ENCODE assay signal across 8 cellular contexts in the genomic region with DNA sequence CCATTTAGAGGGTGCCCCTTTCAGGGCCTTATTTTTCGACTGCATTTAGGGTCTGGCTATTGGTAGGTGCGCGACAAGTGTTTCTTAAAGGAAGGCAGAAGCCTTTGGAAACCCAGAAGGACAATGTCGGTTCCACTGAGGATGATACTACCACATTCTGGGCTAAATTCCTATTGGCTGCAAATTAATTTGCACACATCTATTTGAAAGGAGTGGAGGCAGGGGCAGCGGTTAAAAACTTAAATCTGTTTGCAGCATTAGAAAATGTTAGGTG. TPM values are rescaled to one million over a fixed set of nuclear protein-coding genes. Genes with fewer than 3 reads are reported as not detected.
DNase-seq lines count a peak whose midpoint lies in the region; ATAC-seq and TF ChIP-seq lines count a peak whose summit lies in the region.

No MANE protein-coding gene starts in this region.

- H3K36me3 Mint-ChIP-seq in nephron (ENCODE audit: low read depth) = no peaks in the 10 kb centered on the region

- no peak for TF ChIP-seq CTCF in nephron (IDR thresholded peaks at IDR 0.05; ENCODE audit: unreplicated experiment in 3 of 3)
- no peak for TF ChIP-seq CTCF in omental fat pad (IDR thresholded peaks at IDR 0.05)

- H3K9me3 ChIP-seq in endocrine pancreas (ENCODE audit: control insufficient read depth, low read length) = no peaks in the 10 kb centered on the region

- ATAC-seq in omental fat pad (ENCODE audit: low FRiP score) = no peak

- no peaks in the 10 kb centered on the region for H3K9me3 Mint-ChIP-seq in nephron

- peak overlapping the region; percentile 91 to 97 (median 96) for H3K27ac Mint-ChIP-seq in nephron

- no peaks in the 10 kb centered on the region for H3K36me3 ChIP-seq in endocrine pancreas (ENCODE audit: control insufficient read depth, insufficient read depth, low read length)

- in situ Hi-C loops in ACHN (cut with HindIII; ENCODE audit: low pct_ligation_motif_present, low pct_unique_long_range_greater_than_20kb, low sequenced_read_pairs) = no loop called here

- peaks cover 9% of the 10 kb centered on the region for H3K27me3 Mint-ChIP-seq in nephron (ENCODE audit: low read depth)

- no peaks in the 10 kb centered on the region for H3K27me3 ChIP-seq in endocrine pancreas (ENCODE audit: control insufficient read depth, insufficient read depth, low read length)

- H3K4me1 Mint-ChIP-seq in nephron = peaks cover 33% of the 10 kb centered on the region

- H3K4me3 Mint-ChIP-seq in nephron = peak overlapping the region; percentile 78 to 86 (median 86)

- peak overlapping the region; percentile 60 for H3K4me3 ChIP-seq in endocrine pancreas (ENCODE audit: control insufficient read depth, insufficient read depth, low read length)

- DNase-seq in ACHN (peak; percentile 6), NCI-H69 (lab: John Stamatoyannopoulos, UW) (peak; percentile 32), HCEC 1CT (no peak), epidermal melanocyte (ENCODE audit: insufficient read length, low spot score) (no peak), GF-D8 (lab: John Stamatoyannopoulos, UW) (no peak), omental fat pad (ENCODE audit: low spot score) (no peak)

- H3K9ac ChIP-seq in endocrine pancreas (ENCODE audit: control insufficient read depth, insufficient read depth, low read length) = peak overlapping the region; percentile 88

- H3K4me1 ChIP-seq in endocrine pancreas (ENCODE audit: control insufficient read depth, insufficient read depth, low read length) = peaks cover 9% of the 10 kb centered on the region

RNA-seq across cellular contexts. Expression of a gene that starts 1.1 kb away (rescaled TPM):
- total RNA-seq in omental fat pad = 10 to 100 TPM; 12.1 to 31.4 (median 20.0) TPM

RNA-seq across cellular contexts. Expression of a gene that starts 18.4 kb away (rescaled TPM):
- total RNA-seq in omental fat pad = 10 to 100 TPM; 47.3 to 76.8 (median 49.5) TPM

Comparison
In these comparisons a context has a peak if more than half of its experiments do, and no peak if none do; other contexts are left out.
1. DNase-seq: peak in ACHN (single experiment) and NCI-H69 (single experiment); none in HCEC 1CT (single experiment), epidermal melanocyte (single experiment), GF-D8 (single experiment) and omental fat pad (single experiment).